In the genomic region with DNA sequence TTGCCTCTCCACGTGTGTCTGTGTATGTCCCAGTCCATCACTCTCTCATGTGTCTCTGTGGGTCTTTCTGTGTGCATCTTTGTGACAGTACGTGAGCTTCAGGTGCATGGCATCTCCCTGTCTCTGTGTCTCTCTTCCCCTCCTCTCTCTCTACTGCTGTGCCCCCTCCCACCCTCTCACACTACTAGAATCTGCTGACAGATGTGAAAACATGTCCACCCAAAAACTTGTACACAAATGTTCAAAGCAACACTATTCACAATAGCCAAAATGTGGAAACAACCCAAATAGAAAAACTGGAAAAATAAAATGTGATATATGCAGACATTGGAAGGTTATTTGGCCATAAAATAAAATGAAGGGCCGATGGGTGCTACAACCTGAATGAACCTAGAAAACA, we compare ENCODE assay signal across 18 cellular contexts. TPM values are rescaled to one million over a fixed set of nuclear protein-coding genes. Genes with fewer than 3 reads are reported as not detected.
DNase-seq lines count a peak whose midpoint lies in the region; ATAC-seq, FAIRE-seq and TF ChIP-seq lines count a peak whose summit lies in the region.
"Had no signal": no experiment of that assay in that cellular context is flagged by ENCODE, and none has a peak within 500 bp of the region (broad histone marks: within the 10 kb centered on the region; RNA-seq: fewer than 3 reads in every experiment).

No MANE protein-coding gene starts in this region.

- TF ChIP-seq CTCF in HepG2 (CRISPR knock-in tag; IDR thresholded peaks at IDR 0.05), result no peak
- TF ChIP-seq CTCF in right lobe of liver (IDR thresholded peaks at IDR 0.05), result no peak
- TF ChIP-seq CTCF in K562 (IDR thresholded peaks at IDR 0.05 in 2 of 3, conservative IDR thresholded peaks at IDR 0.05 in 1 of 3; ENCODE audit: insufficient read depth in 2 of 3, low read depth in 1 of 3, low read length in 3 of 3), result no peak
- TF ChIP-seq CTCF in progenitor cell of endocrine pancreas (IDR thresholded peaks at IDR 0.05; ENCODE audit: unreplicated experiment), result no peak
- no peak for TF ChIP-seq CTCF in glutamatergic neuron (IDR thresholded peaks at IDR 0.05; ENCODE audit: partially characterized antibody, unreplicated experiment)
- TF ChIP-seq CTCF in gastrocnemius medialis (IDR thresholded peaks at IDR 0.05 in 4 of 5, conservative IDR thresholded peaks at IDR 0.05 in 1 of 5), result no peak

- no peaks in the 10 kb centered on the region for H3K9me1 ChIP-seq in K562 (ENCODE audit: control insufficient read depth, insufficient read depth, low read length)

- H3K4me3 ChIP-seq in HepG2 (replicated peaks in 1 of 3; ENCODE audit: insufficient read depth in 1 of 3, low read depth in 2 of 3, low read length in 3 of 3) (no peak overlapping the region), right lobe of liver (no peak overlapping the region), K562 (no peak overlapping the region), mesenchymal stem cell (ENCODE audit: insufficient read depth in 1 of 2, low read depth in 1 of 2, low read length in 2 of 2) (peak overlapping the region in 1 of 2 experiments; percentile 26), gastrocnemius medialis (no peak overlapping the region)
- H3K4me3 ChIP-seq: BLaER1, GM23338, HAP-1 had no signal

- H3K27me3 ChIP-seq in HepG2 (ENCODE audit: control insufficient read depth in 1 of 2, insufficient read depth in 2 of 2, low read length in 2 of 2) (no peaks in the 10 kb centered on the region; a peak in 1 of 5 replicates), right lobe of liver (no peaks in the 10 kb centered on the region), K562 (ENCODE audit: control insufficient read depth in 2 of 2, insufficient read depth in 2 of 2, low read length in 2 of 2) (no peaks in the 10 kb centered on the region), mesenchymal stem cell (ENCODE audit: control insufficient read depth in 1 of 2, insufficient read depth in 1 of 2, low read length in 2 of 2) (no peaks in the 10 kb centered on the region), gastrocnemius medialis (no peaks in the 10 kb centered on the region)
- H3K27me3 ChIP-seq: BLaER1 had no signal

- no peaks in the 10 kb centered on the region for H3K79me2 ChIP-seq in HepG2 (ENCODE audit: insufficient read depth, low read length)
- no peaks in the 10 kb centered on the region for H3K79me2 ChIP-seq in K562 (ENCODE audit: control insufficient read depth, insufficient read depth, low read length)

- no peak overlapping the region for H3K27ac ChIP-seq in HepG2 (ENCODE audit: extremely low read length, insufficient read depth, low read length)
- no peak overlapping the region for H3K27ac ChIP-seq in right lobe of liver
- H3K27ac ChIP-seq in K562 (ENCODE audit: extremely low read depth, low read depth, low read length), result no peak overlapping the region
- H3K27ac ChIP-seq in mesenchymal stem cell (ENCODE audit: low read length, poor library complexity, severe bottlenecking), result peak overlapping the region; percentile 45
- H3K27ac ChIP-seq in gastrocnemius medialis, result no peak overlapping the region
- H3K27ac ChIP-seq: 22Rv1, BLaER1 had no signal

- H2AFZ ChIP-seq in HepG2 (ENCODE audit: low read length) (no peak overlapping the region), K562 (ENCODE audit: low read depth, low read length) (no peak overlapping the region), mesenchymal stem cell (ENCODE audit: low read depth, low read length) (no peak overlapping the region)
- H2AFZ ChIP-seq: GM23338 had no signal

- H3K9me3 ChIP-seq in HepG2 (ENCODE audit: low read length) (no peaks in the 10 kb centered on the region), right lobe of liver (no peaks in the 10 kb centered on the region), K562 (replicated peaks; ENCODE audit: control insufficient read depth, insufficient read depth, low read depth, low read length) (no peaks in the 10 kb centered on the region), mesenchymal stem cell (ENCODE audit: control insufficient read depth, low read length) (no peaks in the 10 kb centered on the region), gastrocnemius medialis (no peaks in the 10 kb centered on the region)
- H3K9me3 ChIP-seq: HAP-1 had no signal

- BruUV-seq in HepG2 (replicated peaks; lab: Mats Ljungman, UMichigan) (no TSS peak), K562 (replicated peaks; lab: Mats Ljungman, UMichigan) (no TSS peak)

- H4K91ac ChIP-seq in mesenchymal stem cell (ENCODE audit: low read length), result no peak overlapping the region

- in situ Hi-C loops in HepG2 (cut with HindIII; ENCODE audit: extremely low pct_ligation_motif_present, low pct_unique_long_range_greater_than_20kb), result no loop called here
- in situ Hi-C loops in K562 (cut with MboI), result no loop called here
- in situ Hi-C loops in gastrocnemius medialis (cut with MboI; ENCODE audit: low sequenced_read_pairs in 4 of 4), result no loop called here

- TF ChIP-seq POLR2A in HepG2 (IDR thresholded peaks at IDR 0.05; ENCODE audit: insufficient read depth in 1 of 2, low read depth in 2 of 2, low read length in 2 of 2), result no peak
- TF ChIP-seq POLR2A in right lobe of liver (IDR thresholded peaks at IDR 0.05), result no peak
- no peak for TF ChIP-seq POLR2A in K562 (conservative IDR thresholded peaks at IDR 0.05)
- no peak for TF ChIP-seq POLR2A in gastrocnemius medialis (IDR thresholded peaks at IDR 0.05)

- H3K4me2 ChIP-seq in HepG2 (ENCODE audit: low read depth, low read length) (no peak overlapping the region), K562 (ENCODE audit: insufficient read depth, low read length) (no peak overlapping the region), mesenchymal stem cell (ENCODE audit: low read length, poor library complexity, severe bottlenecking) (no peak overlapping the region)
- H3K4me2 ChIP-seq: BLaER1, GM23338 had no signal

- H3K18ac ChIP-seq in mesenchymal stem cell (ENCODE audit: low read depth in 1 of 2, low read length in 2 of 2), result no peak overlapping the region

- no peak for FAIRE-seq in HepG2 (lab: Jason Lieb, UNC)
- no peak for FAIRE-seq in K562 (lab: Jason Lieb, UNC)

- H3K36me3 ChIP-seq in HepG2 (replicated peaks in 1 of 2; ENCODE audit: control insufficient read depth in 1 of 2, insufficient read depth in 2 of 2, low read length in 2 of 2), result peaks cover 4 to 20% of the 10 kb centered on the region in 2 experiments; a peak in 3 of 5 replicates
- H3K36me3 ChIP-seq in right lobe of liver, result no peaks in the 10 kb centered on the region
- no peaks in the 10 kb centered on the region for H3K36me3 ChIP-seq in K562 (ENCODE audit: control insufficient read depth, insufficient read depth, low read length)
- peaks cover 19 to 78% of the 10 kb centered on the region in 2 experiments for H3K36me3 ChIP-seq in mesenchymal stem cell (ENCODE audit: control insufficient read depth in 1 of 2, insufficient read depth in 2 of 2, low read depth in 1 of 2, low read length in 2 of 2)
- H3K36me3 ChIP-seq in gastrocnemius medialis, result no peaks in the 10 kb centered on the region
- H3K36me3 ChIP-seq: HAP-1 had no signal

- H3K27ac Mint-ChIP-seq in progenitor cell of endocrine pancreas (no peak overlapping the region), glutamatergic neuron (ENCODE audit: unreplicated experiment) (no peak overlapping the region)
- H3K27ac Mint-ChIP-seq: CD14-positive monocyte; CD4-positive, alpha-beta memory T cell; GM23338; IgD-negative memory B cell had no signal

- H2BK5ac ChIP-seq in mesenchymal stem cell (ENCODE audit: low read depth, low read length, poor library complexity, severe bottlenecking), result no peak overlapping the region

- H3K4me1 ChIP-seq in HepG2 (ENCODE audit: insufficient read depth, low read length), result peaks cover 87% of the 10 kb centered on the region
- H3K4me1 ChIP-seq in right lobe of liver, result no peaks in the 10 kb centered on the region
- no peaks in the 10 kb centered on the region for H3K4me1 ChIP-seq in K562 (replicated peaks in 1 of 2; ENCODE audit: control insufficient read depth in 2 of 2, insufficient read depth in 2 of 2, low read length in 2 of 2)
- peaks cover 43% of the 10 kb centered on the region for H3K4me1 ChIP-seq in mesenchymal stem cell (ENCODE audit: control insufficient read depth, insufficient read depth, low read depth, low read length)
- no peaks in the 10 kb centered on the region for H3K4me1 ChIP-seq in gastrocnemius medialis
- H3K4me1 ChIP-seq: HAP-1 had no signal

- 97% methylated on average over 3 of the region's 3 CpGs for WGBS in HepG2 (ENCODE audit: low lambda C conversion rate)
- WGBS in right lobe of liver (ENCODE audit: insufficient coverage, low coverage, low lambda C conversion rate, missing lambda C conversion rate), result 77% methylated on average over 2 of the region's 3 CpGs
- 12% methylated on average over 3 of the region's 3 CpGs for WGBS in K562 (ENCODE audit: insufficient coverage, low coverage, missing lambda C conversion rate)
- WGBS in mesenchymal stem cell, result 98% methylated on average over 3 of the region's 3 CpGs

- TF ChIP-seq EP300 in HepG2 (IDR thresholded peaks at IDR 0.05; ENCODE audit: low read depth in 2 of 2, low read length in 2 of 2) (no peak), HepG2 (CRISPR knock-in tag; IDR thresholded peaks at IDR 0.05; ENCODE audit: borderline replicate concordance) (no peak), K562 (IDR thresholded peaks at IDR 0.05; ENCODE audit: low read length) (no peak)

- H2AK5ac ChIP-seq in mesenchymal stem cell (ENCODE audit: low read length, severe bottlenecking), result peak overlapping the region; percentile 98

- no peak overlapping the region for H3K4me3 Mint-ChIP-seq in progenitor cell of endocrine pancreas (ENCODE audit: low read depth)
- H3K4me3 Mint-ChIP-seq in glutamatergic neuron (ENCODE audit: unreplicated experiment), result no peak overlapping the region
- H3K4me3 Mint-ChIP-seq: CD4-positive, alpha-beta memory T cell; GM23338 had no signal

- peak overlapping the region in 1 of 2 experiments; percentile 55 for H3K14ac ChIP-seq in mesenchymal stem cell (ENCODE audit: low read length in 2 of 2)

- H2BK120ac ChIP-seq in mesenchymal stem cell (ENCODE audit: low read depth, low read length), result no peak overlapping the region

- H3K9ac ChIP-seq in HepG2 (ENCODE audit: insufficient read depth, low read depth, low read length), result no peak overlapping the region
- no peak overlapping the region for H3K9ac ChIP-seq in K562 (ENCODE audit: insufficient read depth in 1 of 2, low read depth in 2 of 2, low read length in 2 of 2)
- H3K9ac ChIP-seq in mesenchymal stem cell (ENCODE audit: low read length), result no peak overlapping the region
- H3K9ac ChIP-seq: BLaER1 had no signal

- no peak overlapping the region for H2BK15ac ChIP-seq in mesenchymal stem cell (ENCODE audit: low read depth, poor library complexity, severe bottlenecking)

- H3K4me1 Mint-ChIP-seq in progenitor cell of endocrine pancreas (ENCODE audit: low read depth) (peaks cover 20% of the 10 kb centered on the region), glutamatergic neuron (ENCODE audit: low read depth, unreplicated experiment) (no peaks in the 10 kb centered on the region)
- H3K4me1 Mint-ChIP-seq: CD14-positive monocyte; CD4-positive, alpha-beta memory T cell had no signal

- intact Hi-C loops in HepG2 (cut with micrococcal nuclease; ENCODE audit: unreplicated experiment), result no loop called here
- intact Hi-C loops in right lobe of liver (cut with DNase I), result no loop called here
- intact Hi-C loops in K562 (cut with micrococcal nuclease), result no loop called here
- intact Hi-C loops in gastrocnemius medialis (cut with DNase I; ENCODE audit: low total_unique reads), result no loop called here

- H3K4ac ChIP-seq in mesenchymal stem cell (ENCODE audit: low read depth in 1 of 2, low read length in 2 of 2), result no peak overlapping the region

- POLR2A ChIA-PET in HepG2 (lab: Yijun Ruan, JAX) (interaction anchor here (2.1 kb wide), 1 partner anchor 10 kb away, joined by 11 read pairs; the partner anchor contains the start of gene EVC), K562 (lab: Yijun Ruan, JAX) (interaction anchor here (0.6 kb wide), 1 partner anchor 28 kb away, joined by 3 read pairs; no protein-coding TSS in a partner anchor)

- no peaks in the 10 kb centered on the region for H4K20me1 ChIP-seq in HepG2 (ENCODE audit: insufficient read depth, low read length)
- no peaks in the 10 kb centered on the region for H4K20me1 ChIP-seq in K562 (replicated peaks; ENCODE audit: control insufficient read depth, insufficient read depth, low read length)
- H4K20me1 ChIP-seq: BLaER1 had no signal

- peaks cover 25% of the 10 kb centered on the region for H3K79me1 ChIP-seq in mesenchymal stem cell (replicated peaks; ENCODE audit: low read length, poor library complexity, severe bottlenecking)

- ATAC-seq in HepG2, result no peak
- no peak for ATAC-seq in right lobe of liver
- ATAC-seq in K562, result no peak
- ATAC-seq in gastrocnemius medialis, result no peak
- ATAC-seq: GM23338 had no signal

- CTCF ChIA-PET in HepG2 (lab: Yijun Ruan, JAX; ENCODE audit: low intra/inter-chr PET ratio, low total read pairs), result no interaction called here
- CTCF ChIA-PET in K562 (lab: Yijun Ruan, JAX; ENCODE audit: low intra/inter-chr PET ratio), result no interaction called here

- H2BK12ac ChIP-seq in mesenchymal stem cell (ENCODE audit: low read length in 2 of 2), result peak overlapping the region in 1 of 2 experiments; percentile 38

- DNase-seq in HepG2 (ENCODE audit: low spot score) (no peak), right lobe of liver (no peak), K562 (ENCODE audit: extremely low read depth in 1 of 4, low spot score in 3 of 4) (no peak), mesenchymal stem cell (no peak), progenitor cell of endocrine pancreas (ENCODE audit: low spot score, unreplicated experiment) (no peak), glutamatergic neuron (no peak), gastrocnemius medialis (no peak)
- DNase-seq: CD4-positive, alpha-beta memory T cell; DMS153; DMS79; GDM1 had no signal

- TF ChIP-seq RAD21 in HepG2 (CRISPR knock-in tag; IDR thresholded peaks at IDR 0.05) (no peak), K562 (CRISPR knock-in tag; conservative IDR thresholded peaks at IDR 0.05 in 1 of 2, IDR thresholded peaks at IDR 0.05 in 1 of 2) (no peak)

- H4K8ac ChIP-seq in mesenchymal stem cell (ENCODE audit: low read length), result no peak overlapping the region

- H3K23ac ChIP-seq in mesenchymal stem cell (ENCODE audit: low read length in 2 of 2), result no peak overlapping the region

- H3K27me3 Mint-ChIP-seq in progenitor cell of endocrine pancreas (no peaks in the 10 kb centered on the region), glutamatergic neuron (ENCODE audit: unreplicated experiment) (peaks cover 7% of the 10 kb centered on the region)
- H3K27me3 Mint-ChIP-seq: IgD-negative memory B cell had no signal

- H3K36me3 Mint-ChIP-seq in progenitor cell of endocrine pancreas (ENCODE audit: insufficient read depth) (peaks cover 16% of the 10 kb centered on the region), glutamatergic neuron (ENCODE audit: unreplicated experiment) (no peaks in the 10 kb centered on the region)
- H3K36me3 Mint-ChIP-seq: CD14-positive monocyte; CD4-positive, alpha-beta memory T cell; IgD-negative memory B cell had no signal

- peaks cover 4% of the 10 kb centered on the region for H3K9me3 Mint-ChIP-seq in progenitor cell of endocrine pancreas (ENCODE audit: low read depth)
- H3K9me3 Mint-ChIP-seq in glutamatergic neuron (ENCODE audit: unreplicated experiment), result peaks cover 9% of the 10 kb centered on the region
- H3K9me3 Mint-ChIP-seq: GM23338 had no signal

RNA-seq across cellular contexts. Expression of gene EVC, which starts 10.0 kb away (rescaled TPM):
- total RNA-seq in HepG2 (2016; rRNA removed; fragmentation: Illumina TruSeq; extraction: Trizol), result 2.8 and 4.9 TPM in 2 replicates
- total RNA-seq in HepG2 (2016; cell fraction: cytosol; rRNA removed; fragmentation: Illumina TruSeq; extraction: Trizol; ENCODE audit: low read depth), result 1.3 and 1.5 TPM in 2 replicates
- total RNA-seq in HepG2 (2016; cell fraction: insoluble cytoplasmic fraction; rRNA removed; fragmentation: Illumina TruSeq; extraction: Trizol), result 2.3 and 4.9 TPM in 2 replicates
- total RNA-seq in HepG2 (2016; cell fraction: membrane; rRNA removed; fragmentation: Illumina TruSeq; extraction: Trizol), result 3.0 and 3.1 TPM in 2 replicates
- 8.1 and 10.9 TPM in 2 replicates for total RNA-seq in HepG2 (2016; cell fraction: nucleus; rRNA removed; fragmentation: Illumina TruSeq; extraction: Trizol)
- 3.1 and 3.5 TPM in 2 replicates for polyA plus RNA-seq in HepG2 (2011; rRNA removed)
- 1.7 and 2.1 TPM in 2 replicates for polyA plus RNA-seq in HepG2 (2011; cell fraction: cytosol; rRNA removed)
- polyA plus RNA-seq in HepG2 (2011; cell fraction: nucleus; rRNA removed), result 17.7 and 18.7 TPM in 2 replicates
- polyA plus RNA-seq in HepG2 (2012), result 2.0 and 3.0 TPM in 2 replicates
- 0.61 and 0.63 TPM in 2 replicates for polyA plus RNA-seq in HepG2 (2016; cell fraction: cytosol; fragmentation: Illumina TruSeq; extraction: Trizol; ENCODE audit: low read depth)
- 1.6 and 2.2 TPM in 2 replicates for polyA plus RNA-seq in HepG2 (2016; cell fraction: insoluble cytoplasmic fraction; fragmentation: Illumina TruSeq; extraction: Trizol; ENCODE audit: low read depth)
- polyA plus RNA-seq in HepG2 (2016; cell fraction: membrane; fragmentation: Illumina TruSeq; extraction: Trizol; ENCODE audit: low read depth), result 1.1 and 1.2 TPM in 2 replicates
- polyA plus RNA-seq in HepG2 (2016; cell fraction: nucleus; fragmentation: Illumina TruSeq; extraction: Trizol; ENCODE audit: insufficient read depth, low read depth), result 8.1 and 10.6 TPM in 2 replicates
- 1.2 and 6.0 TPM in 2 replicates for polyA minus RNA-seq in HepG2 (2011; rRNA and poly(A)+ RNA removed; ENCODE audit: low replicate concordance)
- 2.5 and 3.3 TPM in 2 replicates for polyA minus RNA-seq in HepG2 (2011; cell fraction: cytosol; rRNA and poly(A)+ RNA removed)
- polyA minus RNA-seq in HepG2 (2011; cell fraction: nucleus; rRNA and poly(A)+ RNA removed), result 15.0 and 17.3 TPM in 2 replicates
- total RNA-seq in right lobe of liver, result 1 to 10 TPM; 2.6 to 6.5 (median 3.2) TPM
- total RNA-seq in K562 (2011; cell fraction: chromatin; rRNA removed; ENCODE audit: low replicate concordance), result 3.4 and 3.9 TPM in 2 replicates
- total RNA-seq in K562 (2011; cell fraction: nucleolus; rRNA removed), result 1.3 and 1.6 TPM in 2 replicates
- 1.1 and 2.0 TPM in 2 replicates for total RNA-seq in K562 (2011; cell fraction: nucleoplasm; rRNA removed)
- 0.91 and 2.3 TPM in 2 replicates for total RNA-seq in K562 (2014; rRNA removed)
- 1.1 and 1.2 TPM in 2 replicates for total RNA-seq in K562 (2014; rRNA removed; fragmentation: Illumina TruSeq; extraction: Trizol)
- 1.4 and 1.7 TPM in 2 replicates for total RNA-seq in K562 (2015; rRNA removed; fragmentation: Illumina TruSeq; extraction: Trizol)
- 3.2 and 3.4 TPM in 2 replicates for total RNA-seq in K562 (2021)
- 0.01 and 0.22 TPM in 2 replicates for polyA plus RNA-seq in K562 (2011; rRNA removed)
- polyA plus RNA-seq in K562 (2011; cell fraction: cytosol; rRNA removed), result 0.01 and 0.10 TPM in 2 replicates
- 0.03 and 1.2 TPM in 2 replicates for polyA plus RNA-seq in K562 (2011; cell fraction: nucleus; rRNA removed)
- polyA plus RNA-seq in K562 (2012), result 1.3 and 3.9 TPM in 2 replicates
- polyA plus RNA-seq in K562 (2014; fragmentation: Illumina TruSeq; extraction: Trizol), result 1.2 and 1.5 TPM in 2 replicates
- polyA plus RNA-seq in K562 (2014; fragmentation: Nextera tagmentation; extraction: Ambion mirVana), result under 1 TPM; 0.03 to 0.08 TPM
- polyA plus RNA-seq in K562 (2014; rRNA removed), result 2.6 and 2.7 TPM in 2 replicates
- 0.06 and 0.18 TPM in 2 replicates for polyA minus RNA-seq in K562 (2011; rRNA and poly(A)+ RNA removed)
- polyA minus RNA-seq in K562 (2011; cell fraction: cytosol; rRNA and poly(A)+ RNA removed), result 0.10 TPM in 1 of 2 replicates, not detected in the other
- polyA minus RNA-seq in K562 (2011; cell fraction: nucleus; rRNA and poly(A)+ RNA removed), result 0.44 and 1.1 TPM in 2 replicates
- polyA plus RNA-seq in mesenchymal stem cell (2013, experiment 1 of 2), result 14.1 TPM
- 13.4 TPM for polyA plus RNA-seq in mesenchymal stem cell (2013, experiment 2 of 2)
- 30.2 and 33.3 TPM in 2 replicates for total RNA-seq in progenitor cell of endocrine pancreas
- total RNA-seq in glutamatergic neuron (ENCODE audit: unreplicated experiment), result 6.7 TPM
- total RNA-seq in gastrocnemius medialis, result 1 to 10 TPM; 1.5 to 9.8 (median 2.0) TPM
- total RNA-seq: HT-29 had no signal
- polyA plus RNA-seq: CD14-positive monocyte had no signal

RNA-seq across cellular contexts. Expression of gene EVC2, which starts 12.6 kb away (rescaled TPM):
- not detected in 2 replicates for total RNA-seq in HepG2 (2016; rRNA removed; fragmentation: Illumina TruSeq; extraction: Trizol)
- total RNA-seq in HepG2 (2016; cell fraction: cytosol; rRNA removed; fragmentation: Illumina TruSeq; extraction: Trizol; ENCODE audit: low read depth), result not detected in 2 replicates
- not detected in 2 replicates for total RNA-seq in HepG2 (2016; cell fraction: insoluble cytoplasmic fraction; rRNA removed; fragmentation: Illumina TruSeq; extraction: Trizol)
- total RNA-seq in HepG2 (2016; cell fraction: membrane; rRNA removed; fragmentation: Illumina TruSeq; extraction: Trizol), result not detected in 2 replicates
- total RNA-seq in HepG2 (2016; cell fraction: nucleus; rRNA removed; fragmentation: Illumina TruSeq; extraction: Trizol), result not detected in 2 replicates
- polyA plus RNA-seq in HepG2 (2011; rRNA removed), result not detected in 2 replicates
- polyA plus RNA-seq in HepG2 (2011; cell fraction: cytosol; rRNA removed), result not detected in 2 replicates
- polyA plus RNA-seq in HepG2 (2011; cell fraction: nucleus; rRNA removed), result not detected in 2 replicates
- polyA plus RNA-seq in HepG2 (2012), result not detected in 2 replicates
- polyA plus RNA-seq in HepG2 (2016; cell fraction: cytosol; fragmentation: Illumina TruSeq; extraction: Trizol; ENCODE audit: low read depth), result not detected in 2 replicates
- not detected in 2 replicates for polyA plus RNA-seq in HepG2 (2016; cell fraction: insoluble cytoplasmic fraction; fragmentation: Illumina TruSeq; extraction: Trizol; ENCODE audit: low read depth)
- polyA plus RNA-seq in HepG2 (2016; cell fraction: membrane; fragmentation: Illumina TruSeq; extraction: Trizol; ENCODE audit: low read depth), result not detected in 2 replicates
- polyA plus RNA-seq in HepG2 (2016; cell fraction: nucleus; fragmentation: Illumina TruSeq; extraction: Trizol; ENCODE audit: insufficient read depth, low read depth), result not detected in 2 replicates
- not detected in 2 replicates for polyA minus RNA-seq in HepG2 (2011; rRNA and poly(A)+ RNA removed; ENCODE audit: low replicate concordance)
- not detected in 2 replicates for polyA minus RNA-seq in HepG2 (2011; cell fraction: cytosol; rRNA and poly(A)+ RNA removed)
- not detected in 2 replicates for polyA minus RNA-seq in HepG2 (2011; cell fraction: nucleus; rRNA and poly(A)+ RNA removed)
- total RNA-seq in right lobe of liver, result under 1 TPM; 0.24 to 0.93 (median 0.53) TPM
- 0.62 and 0.63 TPM in 2 replicates for total RNA-seq in K562 (2011; cell fraction: chromatin; rRNA removed; ENCODE audit: low replicate concordance)
- total RNA-seq in K562 (2011; cell fraction: nucleolus; rRNA removed), result 0.26 and 0.33 TPM in 2 replicates
- total RNA-seq in K562 (2011; cell fraction: nucleoplasm; rRNA removed), result 0.31 and 0.51 TPM in 2 replicates
- total RNA-seq in K562 (2014; rRNA removed), result 0.54 and 0.61 TPM in 2 replicates
- 0.29 and 0.45 TPM in 2 replicates for total RNA-seq in K562 (2014; rRNA removed; fragmentation: Illumina TruSeq; extraction: Trizol)
- 0.45 and 0.51 TPM in 2 replicates for total RNA-seq in K562 (2015; rRNA removed; fragmentation: Illumina TruSeq; extraction: Trizol)
- 0.47 and 0.55 TPM in 2 replicates for total RNA-seq in K562 (2021)
- polyA plus RNA-seq in K562 (2011; rRNA removed), result 0.03 TPM in 1 of 2 replicates, not detected in the other
- polyA plus RNA-seq in K562 (2011; cell fraction: cytosol; rRNA removed), result 0.01 TPM in 1 of 2 replicates, not detected in the other
- polyA plus RNA-seq in K562 (2011; cell fraction: nucleus; rRNA removed), result 0.10 TPM in 1 of 2 replicates, not detected in the other
- polyA plus RNA-seq in K562 (2012), result 0.36 and 1.2 TPM in 2 replicates
- 0.26 and 0.33 TPM in 2 replicates for polyA plus RNA-seq in K562 (2014; fragmentation: Illumina TruSeq; extraction: Trizol)
- under 1 TPM in 1 of 2 experiments, not detected in 1; 0.07 TPM for polyA plus RNA-seq in K562 (2014; fragmentation: Nextera tagmentation; extraction: Ambion mirVana)
- 0.36 and 0.42 TPM in 2 replicates for polyA plus RNA-seq in K562 (2014; rRNA removed)
- polyA minus RNA-seq in K562 (2011; rRNA and poly(A)+ RNA removed), result 0.04 TPM in 1 of 2 replicates, not detected in the other
- not detected in 2 replicates for polyA minus RNA-seq in K562 (2011; cell fraction: cytosol; rRNA and poly(A)+ RNA removed)
- 0.13 TPM in 1 of 2 replicates, not detected in the other for polyA minus RNA-seq in K562 (2011; cell fraction: nucleus; rRNA and poly(A)+ RNA removed)
- polyA plus RNA-seq in mesenchymal stem cell (2013, experiment 1 of 2), result 2.5 TPM
- polyA plus RNA-seq in mesenchymal stem cell (2013, experiment 2 of 2), result 2.3 TPM
- 14.1 and 14.4 TPM in 2 replicates for total RNA-seq in progenitor cell of endocrine pancreas
- 2.3 TPM for total RNA-seq in glutamatergic neuron (ENCODE audit: unreplicated experiment)
- total RNA-seq in gastrocnemius medialis, result 1 to 10 TPM in 3 of 4 donors, under 1 TPM in 1; 0.62 to 1.7 (median 1.5) TPM
- total RNA-seq: HT-29 had no signal

Comparison
In these comparisons a context has a peak if more than half of its experiments do, and no peak if none do; other contexts are left out.
1. Of the 241 proteins assayed by ChIP-seq in both HepG2 and K562: peak only in HepG2: MAFK; only in K562: none; in both: MAFF; in neither: 239.